Comparison of ENCODE assay signal across 15 cellular contexts in the genomic region with DNA sequence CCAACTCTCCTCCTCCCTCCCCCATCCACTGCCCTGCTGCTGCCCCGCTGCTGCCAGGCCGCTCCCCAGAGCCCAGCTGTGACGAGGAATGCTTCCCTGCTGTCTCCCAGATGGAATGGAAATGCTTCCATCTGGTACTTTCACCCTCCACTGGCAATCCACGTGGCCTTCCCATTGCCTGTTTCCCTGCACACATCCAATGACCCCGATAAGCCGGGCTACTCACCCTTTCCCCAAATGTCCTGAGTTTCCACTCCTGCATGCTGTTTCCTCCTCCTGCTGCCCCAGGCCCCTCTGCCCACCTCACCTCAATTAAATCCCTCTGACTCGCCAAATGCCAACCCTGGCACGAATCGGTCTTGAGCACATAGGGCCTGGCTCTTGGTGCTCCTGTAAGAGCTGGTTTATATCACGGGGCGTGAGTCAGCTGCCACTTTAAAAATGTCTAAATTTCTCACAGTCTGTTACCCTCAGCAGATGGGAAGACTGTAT. TPM values are rescaled to one million over a fixed set of nuclear protein-coding genes. Genes with fewer than 3 reads are reported as not detected.
DNase-seq lines count a peak whose midpoint lies in the region; ATAC-seq and TF ChIP-seq lines count a peak whose summit lies in the region.
"Had no signal": no experiment of that assay in that cellular context is flagged by ENCODE, and none has a peak within 500 bp of the region (broad histone marks: within the 10 kb centered on the region; RNA-seq: fewer than 3 reads in every experiment).

No MANE protein-coding gene starts in this region.

- H3K9me3 Mint-ChIP-seq in chondrocyte (ENCODE audit: low read depth): peaks cover 5% of the 10 kb centered on the region

- no TSS peak for BruUV-seq in PC-9 (replicated peaks; lab: Mats Ljungman, UMichigan)

- H3K4me1 ChIP-seq in HUES64 (ENCODE audit: insufficient read depth, low read length): peaks cover 23% of the 10 kb centered on the region; the same call in 1 of the 2 replicates
- H3K4me1 ChIP-seq in mesendoderm (ENCODE audit: control insufficient read depth, low read depth, low read length): peaks cover 8% of the 10 kb centered on the region
- H3K4me1 ChIP-seq in PC-9 (replicated peaks; ENCODE audit: insufficient read depth): 0 out of 2 replicates have a peak, but pooled peaks cover 4% of the 10 kb centered on the region

- POLR2A ChIA-PET in PC-9 (lab: Charles Lee; ENCODE audit: unreplicated experiment): no interaction called here

- peak overlapping the region; percentile 96 for H3K27ac Mint-ChIP-seq in chondrocyte (ENCODE audit: unreplicated experiment)

- no peaks in the 10 kb centered on the region; the same call in 1 of the 2 replicates for H3F3A ChIP-seq in PC-9 (ENCODE audit: insufficient read depth, low read depth)

- intact Hi-C loops in PC-9 (cut with micrococcal nuclease; ENCODE audit: unreplicated experiment): no loop called here

- H3K9me2 ChIP-seq in PC-9 (ENCODE audit: insufficient read depth): no peaks in the 10 kb centered on the region

- CTCF ChIA-PET in PC-9 (lab: Charles Lee): no interaction called here

- H3K4me3 ChIP-seq in HUES64 (ENCODE audit: low read length): no peak overlapping the region
- H3K4me3 ChIP-seq in mesendoderm (ENCODE audit: low read length): no peak overlapping the region
- no peak overlapping the region for H3K4me3 ChIP-seq in PC-9

- 72% methylated on average over 11 of the region's 11 CpGs for WGBS in HUES64
- WGBS in mesendoderm (ENCODE audit: extremely low coverage, insufficient coverage, low lambda C conversion rate): no CpG with 5 or more reads among the region's 11 CpGs

- H3K27me3 ChIP-seq in HUES64 (ENCODE audit: insufficient read depth, low read length) (no peaks in the 10 kb centered on the region), mesendoderm (ENCODE audit: insufficient read depth, low read length, poor library complexity) (no peaks in the 10 kb centered on the region), PC-9 (ENCODE audit: insufficient read depth, low read depth) (no peaks in the 10 kb centered on the region)
- H3K27me3 ChIP-seq: neutrophil had no signal

- no peak overlapping the region for H3K56ac ChIP-seq in mesendoderm (ENCODE audit: low read length)

- ATAC-seq in HG02798 (IDR thresholded peaks at IDR 0.05; ENCODE audit: poor library complexity, unreplicated experiment) (no peak), HG03469 (IDR thresholded peaks at IDR 0.05; ENCODE audit: unreplicated experiment) (no peak)
- ATAC-seq: PC-3 had no signal

- no peak overlapping the region for H2BK15ac ChIP-seq in mesendoderm (replicated peaks; ENCODE audit: low read depth)

- H2BK120ac ChIP-seq in mesendoderm (ENCODE audit: low read depth, low read length): no peak overlapping the region

- no peak overlapping the region for H2AK5ac ChIP-seq in mesendoderm (ENCODE audit: low read length)

- DNase-seq in AG08395 (ENCODE audit: low spot score) (peak; percentile 73), chondrocyte (ENCODE audit: low spot score) (no peak), mesendoderm (peak; percentile 61), KG1 (lab: John Stamatoyannopoulos, UW) (no peak), PC-9 (no peak)
- DNase-seq: ACHN, kidney, NCI-H187, PC-3, T-helper 9 cell had no signal

- H3K79me2 ChIP-seq in mesendoderm (ENCODE audit: control insufficient read depth, insufficient read depth, low read length): no peaks in the 10 kb centered on the region
- no peaks in the 10 kb centered on the region for H3K79me2 ChIP-seq in PC-9 (ENCODE audit: low read depth)

- H3K9me3 ChIP-seq in HUES64 (ENCODE audit: insufficient read depth, low read depth, low read length): 0 out of 2 replicates have a peak, but pooled peaks cover 3% of the 10 kb centered on the region
- H3K9me3 ChIP-seq in PC-9 (ENCODE audit: insufficient read depth, low read depth): no peaks in the 10 kb centered on the region
- H3K9me3 ChIP-seq: neutrophil had no signal

- no peak overlapping the region for H3K4me2 ChIP-seq in mesendoderm (ENCODE audit: low read length)
- H3K4me2 ChIP-seq in PC-9: no peak overlapping the region

- H2AFZ ChIP-seq in PC-9: no peak overlapping the region

- peak overlapping the region; percentile 46 for H3K4me3 Mint-ChIP-seq in chondrocyte (ENCODE audit: unreplicated experiment)

- no peaks in the 10 kb centered on the region for H3K79me1 ChIP-seq in mesendoderm (ENCODE audit: low read length)

- H4K5ac ChIP-seq in mesendoderm (ENCODE audit: low read length): no peak overlapping the region

- TF ChIP-seq CTCF in chondrocyte (IDR thresholded peaks at IDR 0.05) (no peak), PC-9 (conservative IDR thresholded peaks at IDR 0.05) (no peak)

- H3K18ac ChIP-seq in mesendoderm (ENCODE audit: low read length): no peak overlapping the region

- 0 out of 2 replicates have a peak, but pooled peaks cover 3% of the 10 kb centered on the region for H4K20me1 ChIP-seq in PC-9 (ENCODE audit: insufficient read depth)

- peaks cover 94% of the 10 kb centered on the region for H3K36me3 ChIP-seq in HUES64 (ENCODE audit: insufficient read depth, low read length)
- peaks cover 7% of the 10 kb centered on the region for H3K36me3 ChIP-seq in mesendoderm (ENCODE audit: control insufficient read depth, insufficient read depth, low read length)
- H3K36me3 ChIP-seq in PC-9 (ENCODE audit: low read depth): peaks cover 3% of the 10 kb centered on the region; the same call in 1 of the 2 replicates

- H2BK5ac ChIP-seq in mesendoderm (ENCODE audit: low read length): no peak overlapping the region

- no peak overlapping the region for H3K23ac ChIP-seq in mesendoderm (ENCODE audit: low read length)

- H3K27me3 Mint-ChIP-seq in chondrocyte (ENCODE audit: low read depth): no peaks in the 10 kb centered on the region

- H3K27ac ChIP-seq in HUES64 (ENCODE audit: low read depth, low read length): peak overlapping the region; percentile 3; the same call in 1 of the 2 replicates
- H3K27ac ChIP-seq in mesendoderm (ENCODE audit: low read depth, low read length): no peak overlapping the region
- H3K27ac ChIP-seq in PC-9: no peak overlapping the region
- H3K27ac ChIP-seq: epithelial cell of prostate, neutrophil had no signal

- no peak overlapping the region for H3K4ac ChIP-seq in mesendoderm (ENCODE audit: low read depth, low read length)

- H3K9ac ChIP-seq in HUES64 (ENCODE audit: low read depth, low read length): no peak overlapping the region
- H3K9ac ChIP-seq in mesendoderm (ENCODE audit: low read length): no peak overlapping the region

- H4K8ac ChIP-seq in mesendoderm (ENCODE audit: low read depth, low read length): no peak overlapping the region

- H3K4me1 Mint-ChIP-seq in chondrocyte (ENCODE audit: low read depth): peaks cover 48% of the 10 kb centered on the region

- H3K36me3 Mint-ChIP-seq in chondrocyte (ENCODE audit: low read depth): peaks cover 47% of the 10 kb centered on the region

RNA-seq across cellular contexts. Expression of gene MRAP, which starts 36.4 kb away (rescaled TPM):
- not detected for polyA plus RNA-seq in HUES64 (2013, experiment 1 of 2)
- not detected for polyA plus RNA-seq in HUES64 (2013, experiment 2 of 2)
- total RNA-seq in chondrocyte (not detected in 3 replicates), PC-9 (2021) (not detected in 2 replicates)
- not detected for polyA plus RNA-seq in mesendoderm (2013, experiment 1 of 2)
- polyA plus RNA-seq in mesendoderm (2013, experiment 2 of 2): not detected
- total RNA-seq: kidney, PC-3 had no signal

RNA-seq across cellular contexts. Expression of gene MIS18A, which starts 56.2 kb away (rescaled TPM):
- polyA plus RNA-seq in HUES64 (2013, experiment 1 of 2): 46.4 TPM
- polyA plus RNA-seq in HUES64 (2013, experiment 2 of 2): 51.1 TPM
- 5.0 to 7.1 TPM (median 5.8 TPM) in 3 replicates for total RNA-seq in chondrocyte
- 87.4 TPM for polyA plus RNA-seq in mesendoderm (2013, experiment 1 of 2)
- 86.9 TPM for polyA plus RNA-seq in mesendoderm (2013, experiment 2 of 2)
- total RNA-seq in PC-9 (2021): 17.5 and 18.8 TPM in 2 replicates

RNA-seq across cellular contexts. Expression of gene URB1, which starts 57.8 kb away (rescaled TPM):
- polyA plus RNA-seq in HUES64 (2013, experiment 1 of 2): 12.6 TPM
- polyA plus RNA-seq in HUES64 (2013, experiment 2 of 2): 11.9 TPM
- total RNA-seq in chondrocyte (13.5 to 22.1 TPM (median 15.1 TPM) in 3 replicates), PC-9 (2021) (11.0 TPM in 2 replicates)
- polyA plus RNA-seq in mesendoderm (2013, experiment 1 of 2): 7.0 TPM
- polyA plus RNA-seq in mesendoderm (2013, experiment 2 of 2): 6.7 TPM

Comparison
In these comparisons a context has a peak if more than half of its experiments do, and no peak if none do; other contexts are left out.
1. DNase-seq: peak in AG08395 (single experiment) and mesendoderm (single experiment); none in chondrocyte (single experiment), KG1 (single experiment) and PC-9 (0 of 2).